8 cellular contexts compared by ENCODE assay signal in the genomic region with DNA sequence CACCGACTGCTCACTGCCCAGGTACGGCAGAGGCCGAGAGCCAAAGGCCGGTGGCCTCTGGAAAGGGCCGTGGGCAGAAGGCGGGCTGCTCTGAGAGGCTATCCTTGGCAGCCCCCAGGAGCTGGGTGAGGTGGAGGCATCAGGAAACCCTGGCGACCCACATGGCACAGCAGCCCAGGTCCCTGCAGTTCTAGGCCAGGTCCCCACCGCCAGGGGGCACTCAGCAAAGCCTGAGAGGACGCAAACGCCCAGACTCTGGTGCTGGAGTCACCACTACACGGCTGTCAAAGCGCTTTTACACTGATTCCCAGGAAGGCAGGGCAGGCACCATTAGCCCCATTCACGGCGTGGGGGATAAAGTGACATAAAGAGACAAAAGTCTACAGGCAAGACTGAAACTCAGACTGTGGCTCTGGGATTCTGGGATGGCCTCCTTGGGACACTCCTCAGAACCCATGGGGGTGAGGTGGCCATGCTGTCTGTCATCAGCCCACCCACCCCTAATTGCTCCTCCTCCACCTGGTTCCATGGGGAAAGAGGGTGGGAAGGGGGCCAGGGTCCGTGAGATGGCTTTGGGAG. TPM values are rescaled to one million over a fixed set of nuclear protein-coding genes. Genes with fewer than 3 reads are reported as not detected.
A peak's percentile ranks its signal among the peaks of the same experiment; 100 is the strongest.
DNase-seq lines count a peak whose midpoint lies in the region; ATAC-seq and TF ChIP-seq lines count a peak whose summit lies in the region.

No MANE protein-coding gene starts in this region.

- H3K27ac Mint-ChIP-seq in natural killer cell treated with Interleukin-12 subunit alpha and Interleukin-12 subunit beta and Interleukin-15 and Interleukin-18, amount 100 ng/mL, for 72 hours: no peak overlapping the region
- peak overlapping the region; percentile 17 for H3K27ac Mint-ChIP-seq in stimulated activated memory B cell treated with anti-CD40 and anti-IgM and Interleukin-4, amounts not matched to agents 10 μg/mL and 1 μg/mL and 100 μg/mL, for 72 hours

- peak; percentile 62 for DNase-seq in GM04504 (ENCODE audit: low read depth)
- DNase-seq in HuH-7 (ENCODE audit: low spot score): peak; percentile 96
- peak; percentile 88 for DNase-seq in activated T-cell treated with anti-CD3 and anti-CD28 coated beads, Interleukin-2, amount 50 U/mL, for 4 hours
- DNase-seq in fibroblast of gingiva (ENCODE audit: low read depth): peak; percentile 66
- DNase-seq in natural killer cell treated with Interleukin-12 subunit alpha and Interleukin-12 subunit beta and Interleukin-15 and Interleukin-18, amount 100 ng/mL, for 72 hours (ENCODE audit: low spot score): peak; percentile 80

- no peaks in the 10 kb centered on the region for H3K9me3 Mint-ChIP-seq in activated T-cell treated with anti-CD3 and anti-CD28 coated beads, Interleukin-2, amount 50 U/mL, for 4 hours
- no peaks in the 10 kb centered on the region for H3K9me3 Mint-ChIP-seq in natural killer cell treated with Interleukin-12 subunit alpha and Interleukin-12 subunit beta and Interleukin-15 and Interleukin-18, amount 100 ng/mL, for 72 hours
- H3K9me3 Mint-ChIP-seq in stimulated activated memory B cell treated with anti-CD40 and anti-IgM and Interleukin-4, amounts not matched to agents 10 μg/mL and 1 μg/mL and 100 μg/mL, for 72 hours: no peaks in the 10 kb centered on the region

- no peaks in the 10 kb centered on the region for H3K36me3 Mint-ChIP-seq in activated T-cell treated with anti-CD3 and anti-CD28 coated beads, Interleukin-2, amount 50 U/mL, for 4 hours (ENCODE audit: insufficient read depth)
- H3K36me3 Mint-ChIP-seq in natural killer cell treated with Interleukin-12 subunit alpha and Interleukin-12 subunit beta and Interleukin-15 and Interleukin-18, amount 100 ng/mL, for 72 hours: no peaks in the 10 kb centered on the region
- no peaks in the 10 kb centered on the region for H3K36me3 Mint-ChIP-seq in stimulated activated memory B cell treated with anti-CD40 and anti-IgM and Interleukin-4, amounts not matched to agents 10 μg/mL and 1 μg/mL and 100 μg/mL, for 72 hours

- peak; percentile 76 for ATAC-seq in activated T-cell treated with anti-CD3 and anti-CD28 coated beads, Interleukin-2, amount 50 U/mL, for 4 hours
- peak; percentile 65 to 74 for ATAC-seq in natural killer cell treated with Interleukin-12 subunit alpha and Interleukin-12 subunit beta and Interleukin-15 and Interleukin-18, amount 100 ng/mL, for 72 hours
- ATAC-seq in stimulated activated memory B cell treated with anti-CD40 and anti-IgM and Interleukin-4, amounts not matched to agents 10 μg/mL and 1 μg/mL and 100 μg/mL, for 72 hours: peak; percentile 73
- no peak for ATAC-seq in GM18861 (IDR thresholded peaks at IDR 0.05; ENCODE audit: unreplicated experiment)

- H3K27me3 Mint-ChIP-seq in activated T-cell treated with anti-CD3 and anti-CD28 coated beads, Interleukin-2, amount 50 U/mL, for 4 hours (ENCODE audit: low read depth): peaks cover 26% of the 10 kb centered on the region
- peaks cover 23 to 34% of the 10 kb centered on the region in 2 donors for H3K27me3 Mint-ChIP-seq in natural killer cell treated with Interleukin-12 subunit alpha and Interleukin-12 subunit beta and Interleukin-15 and Interleukin-18, amount 100 ng/mL, for 72 hours
- peaks cover 54% of the 10 kb centered on the region for H3K27me3 Mint-ChIP-seq in stimulated activated memory B cell treated with anti-CD40 and anti-IgM and Interleukin-4, amounts not matched to agents 10 μg/mL and 1 μg/mL and 100 μg/mL, for 72 hours

- peak overlapping the region; percentile 37 for H3K4me3 Mint-ChIP-seq in activated T-cell treated with anti-CD3 and anti-CD28 coated beads, Interleukin-2, amount 50 U/mL, for 4 hours
- H3K4me3 Mint-ChIP-seq in natural killer cell treated with Interleukin-12 subunit alpha and Interleukin-12 subunit beta and Interleukin-15 and Interleukin-18, amount 100 ng/mL, for 72 hours: no peak overlapping the region
- H3K4me3 Mint-ChIP-seq in stimulated activated memory B cell treated with anti-CD40 and anti-IgM and Interleukin-4, amounts not matched to agents 10 μg/mL and 1 μg/mL and 100 μg/mL, for 72 hours: peak overlapping the region; percentile 68

- H3K4me1 Mint-ChIP-seq in activated T-cell treated with anti-CD3 and anti-CD28 coated beads, Interleukin-2, amount 50 U/mL, for 4 hours (ENCODE audit: low read depth): peaks cover 16% of the 10 kb centered on the region
- H3K4me1 Mint-ChIP-seq in natural killer cell treated with Interleukin-12 subunit alpha and Interleukin-12 subunit beta and Interleukin-15 and Interleukin-18, amount 100 ng/mL, for 72 hours (ENCODE audit: low read depth in 2 of 2): peaks cover 4 to 9% of the 10 kb centered on the region in 2 donors
- peaks cover 27% of the 10 kb centered on the region for H3K4me1 Mint-ChIP-seq in stimulated activated memory B cell treated with anti-CD40 and anti-IgM and Interleukin-4, amounts not matched to agents 10 μg/mL and 1 μg/mL and 100 μg/mL, for 72 hours

TF ChIP-seq in PFSK-1, 5 proteins besides CTCF, POLR2A, EP300 and RAD21:
- TF ChIP-seq POLR2AphosphoS5 (IDR thresholded peaks at IDR 0.05; ENCODE audit: low read depth, low read length): no peak
- peak; percentile 37; the same call in 1 of the 2 replicates for TF ChIP-seq SIN3A (IDR thresholded peaks at IDR 0.05; ENCODE audit: borderline replicate concordance, insufficient read depth, low read length)
- no peak for TF ChIP-seq FOXP2 (optimal IDR thresholded peaks at IDR 0.05; ENCODE audit: borderline replicate concordance, extremely low read depth, extremely low read length, insufficient read depth)

RNA-seq across cellular contexts. Expression of a gene that starts 4.9 kb away (rescaled TPM):
- 2.2 TPM for polyA plus RNA-seq in PFSK-1 (2012; ENCODE audit: insufficient read length, low read depth)
- 1 to 10 TPM; 1.2 to 2.1 (median 1.4) TPM for total RNA-seq in activated T-cell treated with anti-CD3 and anti-CD28 coated beads, Interleukin-2, amount 50 U/mL, for 4 hours
- under 1 TPM; 0.33 to 0.81 TPM for total RNA-seq in natural killer cell treated with Interleukin-12 subunit alpha and Interleukin-12 subunit beta and Interleukin-15 and Interleukin-18, amount 100 ng/mL, for 72 hours

RNA-seq across cellular contexts. Expression of a gene that starts 20.5 kb away (rescaled TPM):
- 3.3 TPM for polyA plus RNA-seq in PFSK-1 (2012; ENCODE audit: insufficient read length, low read depth)
- total RNA-seq in activated T-cell treated with anti-CD3 and anti-CD28 coated beads, Interleukin-2, amount 50 U/mL, for 4 hours: 100 to 1,000 TPM; 137 to 149 (median 145) TPM
- total RNA-seq in natural killer cell treated with Interleukin-12 subunit alpha and Interleukin-12 subunit beta and Interleukin-15 and Interleukin-18, amount 100 ng/mL, for 72 hours: 100 to 1,000 TPM in 1 of 2 donors, 10 to 100 TPM in 1; 83.6 to 106 TPM
